Comparison of ENCODE assay signal across 10 cellular contexts in the genomic region with DNA sequence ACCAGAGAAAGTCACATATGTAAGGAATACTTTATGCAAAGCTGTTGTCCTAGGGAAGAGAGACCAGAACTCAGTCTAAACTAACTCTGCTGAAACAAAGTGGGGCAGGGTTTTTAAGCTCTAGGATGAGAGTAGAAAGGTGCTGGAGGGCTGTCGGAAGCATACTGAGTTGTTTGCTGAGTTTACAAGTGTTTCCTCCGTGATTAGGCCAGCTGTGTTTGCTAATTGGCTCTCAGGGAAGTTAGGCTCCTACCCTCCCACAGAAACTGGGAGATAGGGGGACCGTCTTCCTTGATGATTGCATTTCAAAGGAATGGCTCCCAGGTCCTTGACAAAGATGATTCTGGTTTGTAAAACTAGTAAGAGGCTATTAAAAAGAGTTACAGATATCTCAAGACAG. TPM values are rescaled to one million over a fixed set of nuclear protein-coding genes. Genes with fewer than 3 reads are reported as not detected.
DNase-seq lines count a peak whose midpoint lies in the region; ATAC-seq, FAIRE-seq and TF ChIP-seq lines count a peak whose summit lies in the region.
"Had no signal": no experiment of that assay in that cellular context is flagged by ENCODE, and none has a peak within 500 bp of the region (broad histone marks: within the 10 kb centered on the region; RNA-seq: fewer than 3 reads in every experiment).

No MANE protein-coding gene starts in this region.

- no peak for DNase-seq in T-helper 2 cell treated with Interferon-gamma antibody and Interleukin-4, amounts not matched to agents 5 μg/mL and 100 μg/mL, for 36 hours (ENCODE audit: low spot score)
- DNase-seq in T-helper 2 cell: no peak
- DNase-seq in NCI-H510A treated with DMSO at 0.1 percent for 48 hours (lab: John Stamatoyannopoulos, UW): peak; percentile 90
- no peak for DNase-seq in COR-L47 (lab: John Stamatoyannopoulos, UW)
- no peak for DNase-seq in kidney
- DNase-seq: cerebellar nuclear complex, psoas muscle had no signal

- H3K4me1 Mint-ChIP-seq in T-helper 2 cell treated with Interferon-gamma antibody and Interleukin-4, amounts not matched to agents 5 μg/mL and 100 μg/mL, for 36 hours (ENCODE audit: low read depth): peaks cover 21% of the 10 kb centered on the region

- no peak overlapping the region for H3K27ac Mint-ChIP-seq in T-helper 2 cell treated with Interferon-gamma antibody and Interleukin-4, amounts not matched to agents 5 μg/mL and 100 μg/mL, for 36 hours

- intact Hi-C loops in kidney (cut with DNase I): no loop called here

- H3K36me3 ChIP-seq in endocrine pancreas (ENCODE audit: control insufficient read depth, insufficient read depth, low read length) (no peaks in the 10 kb centered on the region), skeletal muscle satellite cell (ENCODE audit: insufficient read depth, low read length) (no peaks in the 10 kb centered on the region), kidney (ENCODE audit: control insufficient read depth in 1 of 2, insufficient read depth in 2 of 2, low read length in 2 of 2) (no peaks in the 10 kb centered on the region)

- H3K9me3 ChIP-seq in endocrine pancreas (ENCODE audit: control insufficient read depth, low read length): no peaks in the 10 kb centered on the region
- no peaks in the 10 kb centered on the region for H3K9me3 ChIP-seq in skeletal muscle satellite cell (replicated peaks; ENCODE audit: low read length)
- H3K9me3 ChIP-seq in kidney (ENCODE audit: control insufficient read depth in 1 of 2, low read length in 2 of 2): no peaks in the 10 kb centered on the region
- H3K9me3 ChIP-seq: psoas muscle had no signal

- no peaks in the 10 kb centered on the region for H3K36me3 Mint-ChIP-seq in T-helper 2 cell treated with Interferon-gamma antibody and Interleukin-4, amounts not matched to agents 5 μg/mL and 100 μg/mL, for 36 hours (ENCODE audit: low read depth)

- FAIRE-seq in kidney (lab: Jason Lieb, UNC): no peak

- H3K27me3 ChIP-seq in endocrine pancreas (ENCODE audit: control insufficient read depth, insufficient read depth, low read length) (peaks cover 3% of the 10 kb centered on the region), skeletal muscle satellite cell (ENCODE audit: control insufficient read depth, insufficient read depth, low read length) (no peaks in the 10 kb centered on the region)

- H3K9ac ChIP-seq in endocrine pancreas (ENCODE audit: control insufficient read depth, insufficient read depth, low read length): peak overlapping the region; percentile 41
- H3K9ac ChIP-seq in skeletal muscle satellite cell (ENCODE audit: low read depth, low read length): peak overlapping the region; percentile 88
- no peak overlapping the region for H3K9ac ChIP-seq in kidney (ENCODE audit: low read length in 2 of 2)

- H3K4me3 Mint-ChIP-seq in T-helper 2 cell treated with Interferon-gamma antibody and Interleukin-4, amounts not matched to agents 5 μg/mL and 100 μg/mL, for 36 hours: peak overlapping the region; percentile 95

- ATAC-seq in GM18858 (IDR thresholded peaks at IDR 0.05; ENCODE audit: unreplicated experiment): no peak

- H3K9me3 Mint-ChIP-seq in T-helper 2 cell treated with Interferon-gamma antibody and Interleukin-4, amounts not matched to agents 5 μg/mL and 100 μg/mL, for 36 hours: no peaks in the 10 kb centered on the region

- no peak for TF ChIP-seq CTCF in kidney (IDR thresholded peaks at IDR 0.05; ENCODE audit: borderline replicate concordance, extremely low read depth, insufficient read depth)

- H3K27ac ChIP-seq in kidney (ENCODE audit: low read depth in 2 of 2, low read length in 2 of 2): no peak overlapping the region
- H3K27ac ChIP-seq: psoas muscle had no signal

- no peaks in the 10 kb centered on the region for H3K4me1 ChIP-seq in endocrine pancreas (ENCODE audit: control insufficient read depth, insufficient read depth, low read length)
- H3K4me1 ChIP-seq in skeletal muscle satellite cell (ENCODE audit: control insufficient read depth, insufficient read depth, low read length): peaks cover 20% of the 10 kb centered on the region
- H3K4me1 ChIP-seq in kidney (ENCODE audit: control insufficient read depth in 1 of 2, insufficient read depth in 1 of 2, low read depth in 1 of 2, low read length in 2 of 2): no peaks in the 10 kb centered on the region

- H3K4me2 ChIP-seq in skeletal muscle satellite cell (ENCODE audit: low read length): peak overlapping the region; percentile 97

- H3K27me3 Mint-ChIP-seq in T-helper 2 cell treated with Interferon-gamma antibody and Interleukin-4, amounts not matched to agents 5 μg/mL and 100 μg/mL, for 36 hours (ENCODE audit: low read depth): peaks cover 41% of the 10 kb centered on the region

- no peak overlapping the region for H3K4me3 ChIP-seq in endocrine pancreas (ENCODE audit: control insufficient read depth, insufficient read depth, low read length)
- peak overlapping the region; percentile 94 for H3K4me3 ChIP-seq in skeletal muscle satellite cell (ENCODE audit: low read length)
- H3K4me3 ChIP-seq in kidney (ENCODE audit: low read length in 2 of 2): no peak overlapping the region

RNA-seq across cellular contexts. Expression of gene CRYM, which starts 24.4 kb away (rescaled TPM):
- total RNA-seq in skeletal muscle satellite cell (2012; rRNA removed): 0.22 and 0.25 TPM in 2 replicates
- 5.8 TPM for total RNA-seq in kidney
- 80.9 TPM for polyA plus RNA-seq in kidney (ENCODE audit: insufficient read depth, low read depth, low replicate concordance)

Comparison
In these comparisons a context has a peak if more than half of its experiments do, and no peak if none do; other contexts are left out.
1. H3K9ac ChIP-seq: peak in endocrine pancreas (single experiment) and skeletal muscle satellite cell (single experiment); none in kidney (0 of 2).